In the genomic region with DNA sequence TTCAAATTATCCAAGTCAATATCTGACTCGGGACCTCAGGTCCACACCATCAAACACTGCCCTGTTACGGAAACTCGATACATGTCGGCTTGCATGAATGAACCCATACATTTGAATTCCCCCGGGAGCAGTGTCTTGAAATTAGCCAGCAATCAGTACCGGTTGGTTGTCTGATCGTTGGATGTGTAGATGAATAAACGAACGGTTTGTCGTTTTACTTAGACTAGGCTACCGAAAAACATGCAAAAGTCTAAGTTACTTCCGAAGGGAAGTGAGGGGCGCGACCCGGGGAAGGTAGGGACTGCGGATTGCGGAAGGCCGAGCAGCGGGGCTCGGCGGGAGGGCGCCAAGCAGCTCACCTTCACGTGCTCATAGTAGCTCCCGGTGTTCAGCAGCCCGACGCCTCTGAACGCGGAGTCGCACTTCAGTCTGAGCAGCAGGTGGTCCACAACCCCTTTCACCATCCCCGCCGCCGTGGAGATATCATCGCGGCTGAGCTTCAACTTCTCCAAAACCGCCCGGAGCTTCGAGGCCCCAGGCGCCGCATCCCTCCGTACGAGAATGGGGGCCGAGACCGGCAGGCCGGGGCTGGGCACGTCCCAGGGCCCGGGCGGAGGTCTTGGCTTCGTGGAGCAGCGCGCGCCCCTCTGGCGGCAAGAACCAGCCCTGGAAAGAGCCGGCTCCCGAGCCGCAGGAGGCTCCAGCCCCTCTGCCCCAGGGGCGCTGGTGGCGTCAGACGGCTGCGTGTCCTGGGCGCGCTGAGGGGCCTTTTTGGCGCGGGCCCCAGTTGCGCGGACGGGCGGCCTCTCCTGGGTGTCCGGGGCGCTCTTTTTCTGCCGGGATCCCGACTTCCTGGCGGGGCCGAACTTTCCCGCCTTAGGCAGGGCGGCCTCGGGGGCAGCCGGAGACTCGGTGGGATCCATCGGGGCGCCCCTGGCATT, we compare ENCODE assay signal across 8 cellular contexts. TPM values are rescaled to one million over a fixed set of nuclear protein-coding genes. Genes with fewer than 3 reads are reported as not detected.
A peak's percentile ranks its signal among the peaks of the same experiment; 100 is the strongest.
DNase-seq lines count a peak whose midpoint lies in the region; ATAC-seq and TF ChIP-seq lines count a peak whose summit lies in the region.

No MANE protein-coding gene starts in this region.

- H3K27ac ChIP-seq in AG04450 (ENCODE audit: low read depth, low read length) (peak overlapping the region; percentile 65), fibroblast of lung (ENCODE audit: insufficient read depth, low read length) (peak overlapping the region; percentile 79), thyroid gland (peak overlapping the region in 2 of 3 donors; percentile 69 to 78)

- ATAC-seq in GM18870 (IDR thresholded peaks at IDR 0.05; ENCODE audit: unreplicated experiment) (peak; percentile 37), HG03135 (IDR thresholded peaks at IDR 0.05; ENCODE audit: unreplicated experiment) (peak; percentile 54), natural killer cell (peak; percentile 51 to 64 (median 62))

- no peak for DNase-seq in AG04450 (ENCODE audit: low read depth, low spot score)
- peak; percentile 42 for DNase-seq in NOMO-1 treated with dmso at 0.1 percent for 144 hours (lab: John Stamatoyannopoulos, UW; ENCODE audit: unreplicated experiment)
- DNase-seq in activated T-helper 1 cell treated with anti-CD3 and anti-CD28 coated beads, Interleukin-12 subunit alpha, Interleukin-12 subunit beta, Interleukin-2, Interleukin-4 antibody, amounts not matched to agents 30 ng/mL and 10 ng/mL and 1 ng/mL, durations not matched to agents 14 hours and 24 hours and 36 hours (ENCODE audit: low spot score) = peak; percentile 22
- peak; percentile 26 to 61 for DNase-seq in fibroblast of lung (ENCODE audit: low read depth in 2 of 2)
- peak; percentile 41 for DNase-seq in natural killer cell
- peak; percentile 13 to 31 for DNase-seq in thyroid gland

- peak overlapping the region; percentile 84 for H2AFZ ChIP-seq in fibroblast of lung (ENCODE audit: low read length)

- no peak for TF ChIP-seq POLR2A in thyroid gland (IDR thresholded peaks at IDR 0.05)

- peak overlapping the region; percentile 78 for H3K9ac ChIP-seq in fibroblast of lung (ENCODE audit: insufficient read depth, low read length)

- POLR2A ChIA-PET in AG04450 (lab: Yijun Ruan, JAX) = interaction anchor here (0.7 to 1.2 kb wide), 3 partner anchors 10 to 62 kb away, joined by 3 to 7 read pairs (median 5); a partner anchor contains a TSS

- 2 to 21% methylated on average over 21 to 43 of the region's 80 CpGs for WGBS in thyroid gland, 2 donors

- H3K27ac Mint-ChIP-seq in activated T-helper 1 cell treated with anti-CD3 and anti-CD28 coated beads, Interleukin-12 subunit alpha, Interleukin-12 subunit beta, Interleukin-2, Interleukin-4 antibody, amounts not matched to agents 30 ng/mL and 10 ng/mL and 1 ng/mL, durations not matched to agents 14 hours and 24 hours and 36 hours = peak overlapping the region; percentile 87
- peak overlapping the region; percentile 11 to 83 for H3K27ac Mint-ChIP-seq in natural killer cell

- CTCF ChIA-PET in AG04450 (lab: Charles Lee) = no interaction called here

- H4K20me1 ChIP-seq in fibroblast of lung (ENCODE audit: control insufficient read depth, extremely low read depth, insufficient read depth, low read length) = no peaks in the 10 kb centered on the region

- peaks cover 22% of the 10 kb centered on the region for H3K79me2 ChIP-seq in fibroblast of lung (ENCODE audit: control insufficient read depth, insufficient read depth, low read length)

- TF ChIP-seq CTCF in AG04450 (IDR thresholded peaks at IDR 0.05; ENCODE audit: low read depth, low read length) = no peak
- TF ChIP-seq CTCF in fibroblast of lung (conservative IDR thresholded peaks at IDR 0.05 in 1 of 2, IDR thresholded peaks at IDR 0.05 in 1 of 2; ENCODE audit: low read depth in 1 of 2, low read length in 2 of 2) = no peak
- TF ChIP-seq CTCF in natural killer cell (IDR thresholded peaks at IDR 0.05) = no peak
- TF ChIP-seq CTCF in thyroid gland (IDR thresholded peaks at IDR 0.05) = no peak

- H3K9me3 ChIP-seq in AG04450 (ENCODE audit: control insufficient read depth, insufficient read depth, low read length) (no peaks in the 10 kb centered on the region; the same call in 1 of the 2 replicates), fibroblast of lung (ENCODE audit: control insufficient read depth, insufficient read depth, low read depth, low read length) (no peaks in the 10 kb centered on the region), thyroid gland (no peaks in the 10 kb centered on the region)

- H3K36me3 ChIP-seq in fibroblast of lung (ENCODE audit: control insufficient read depth, insufficient read depth, low read length) = no peaks in the 10 kb centered on the region
- no peaks in the 10 kb centered on the region for H3K36me3 ChIP-seq in thyroid gland

- H3K4me1 Mint-ChIP-seq in activated T-helper 1 cell treated with anti-CD3 and anti-CD28 coated beads, Interleukin-12 subunit alpha, Interleukin-12 subunit beta, Interleukin-2, Interleukin-4 antibody, amounts not matched to agents 30 ng/mL and 10 ng/mL and 1 ng/mL, durations not matched to agents 14 hours and 24 hours and 36 hours (ENCODE audit: low read depth) = peaks cover 35% of the 10 kb centered on the region
- peaks cover 21 to 27% of the 10 kb centered on the region in 2 donors for H3K4me1 Mint-ChIP-seq in natural killer cell

- intact Hi-C loops in activated T-helper 1 cell treated with anti-CD3 and anti-CD28 coated beads, Interleukin-12 subunit alpha, Interleukin-12 subunit beta, Interleukin-2, Interleukin-4 antibody, amounts not matched to agents 30 ng/mL and 10 ng/mL and 1 ng/mL, durations not matched to agents 14 hours and 24 hours and 36 hours (cut with micrococcal nuclease) = loop anchor here (1.0 to 10.0 kb wide), 7 partner anchors 10 to 831 kb away; a partner anchor contains a TSS
- intact Hi-C loops in natural killer cell (cut with micrococcal nuclease) (loop anchor here (2.0 kb wide), 2 partner anchors 29 to 63 kb away; no protein-coding TSS in a partner anchor), thyroid gland (cut with DNase I) (no loop called here)

- peaks cover 22% of the 10 kb centered on the region for H3K36me3 Mint-ChIP-seq in activated T-helper 1 cell treated with anti-CD3 and anti-CD28 coated beads, Interleukin-12 subunit alpha, Interleukin-12 subunit beta, Interleukin-2, Interleukin-4 antibody, amounts not matched to agents 30 ng/mL and 10 ng/mL and 1 ng/mL, durations not matched to agents 14 hours and 24 hours and 36 hours (ENCODE audit: low read depth)
- H3K36me3 Mint-ChIP-seq in natural killer cell = no peaks in the 10 kb centered on the region

- H3K27me3 Mint-ChIP-seq in activated T-helper 1 cell treated with anti-CD3 and anti-CD28 coated beads, Interleukin-12 subunit alpha, Interleukin-12 subunit beta, Interleukin-2, Interleukin-4 antibody, amounts not matched to agents 30 ng/mL and 10 ng/mL and 1 ng/mL, durations not matched to agents 14 hours and 24 hours and 36 hours (ENCODE audit: insufficient read depth) = no peaks in the 10 kb centered on the region
- no peaks in the 10 kb centered on the region for H3K27me3 Mint-ChIP-seq in natural killer cell (ENCODE audit: low read depth in 2 of 2)

- peak overlapping the region; percentile 81 for H3K4me2 ChIP-seq in fibroblast of lung (ENCODE audit: extremely low read depth, insufficient read depth, low read length)

- H3K4me3 ChIP-seq in AG04450 (ENCODE audit: low read depth, low read length) (peak overlapping the region; percentile 65), fibroblast of lung (replicated peaks in 1 of 4; ENCODE audit: control extremely low read depth in 1 of 4, insufficient read depth in 1 of 4, low read depth in 3 of 4, low read length in 4 of 4) (peak overlapping the region; percentile 77 to 87 (median 81)), thyroid gland (replicated peaks in 1 of 3) (peak overlapping the region; percentile 53 to 65 (median 57))

- H3K9me3 Mint-ChIP-seq in activated T-helper 1 cell treated with anti-CD3 and anti-CD28 coated beads, Interleukin-12 subunit alpha, Interleukin-12 subunit beta, Interleukin-2, Interleukin-4 antibody, amounts not matched to agents 30 ng/mL and 10 ng/mL and 1 ng/mL, durations not matched to agents 14 hours and 24 hours and 36 hours = no peaks in the 10 kb centered on the region
- no peaks in the 10 kb centered on the region for H3K9me3 Mint-ChIP-seq in natural killer cell

- H3K27me3 ChIP-seq in AG04450 (ENCODE audit: control insufficient read depth, insufficient read depth, low read length) = no peaks in the 10 kb centered on the region
- H3K27me3 ChIP-seq in fibroblast of lung (ENCODE audit: control insufficient read depth, insufficient read depth, low read length) = no peaks in the 10 kb centered on the region
- no peaks in the 10 kb centered on the region for H3K27me3 ChIP-seq in thyroid gland

- peak overlapping the region; percentile 97 for H3K4me3 Mint-ChIP-seq in activated T-helper 1 cell treated with anti-CD3 and anti-CD28 coated beads, Interleukin-12 subunit alpha, Interleukin-12 subunit beta, Interleukin-2, Interleukin-4 antibody, amounts not matched to agents 30 ng/mL and 10 ng/mL and 1 ng/mL, durations not matched to agents 14 hours and 24 hours and 36 hours
- peak overlapping the region; percentile 91 for H3K4me3 Mint-ChIP-seq in natural killer cell

- no peaks in the 10 kb centered on the region for H3K4me1 ChIP-seq in fibroblast of lung (ENCODE audit: control insufficient read depth, extremely low read depth, insufficient read depth, low read length)
- H3K4me1 ChIP-seq in thyroid gland = peaks cover 6 to 10% of the 10 kb centered on the region in 2 donors

RNA-seq across cellular contexts. Expression of a gene that starts 0.7 kb away (rescaled TPM):
- polyA plus RNA-seq in AG04450 (2011; rRNA removed) (2.0 and 2.1 TPM in 2 replicates), fibroblast of lung (1.6 and 2.7 TPM in 2 replicates)
- polyA minus RNA-seq in AG04450 (2011; rRNA and poly(A)+ RNA removed) = 0.69 and 1.1 TPM in 2 replicates
- 47.6 and 51.1 TPM in 2 replicates for total RNA-seq in activated T-helper 1 cell treated with anti-CD3 and anti-CD28 coated beads, Interleukin-12 subunit alpha, Interleukin-12 subunit beta, Interleukin-2, Interleukin-4 antibody, amounts not matched to agents 30 ng/mL and 10 ng/mL and 1 ng/mL, durations not matched to agents 14 hours and 24 hours and 36 hours
- total RNA-seq in fibroblast of lung (5.0 and 5.9 TPM in 2 replicates), natural killer cell (10 to 100 TPM; 15.5 to 17.8 (median 16.6) TPM), thyroid gland (1 to 10 TPM; 2.5 to 6.2 (median 4.4) TPM)
- 1.5 and 2.7 TPM in 2 replicates for polyA plus RNA-seq in fibroblast of lung (2012)
- 0.16 and 0.89 TPM in 2 replicates for polyA minus RNA-seq in fibroblast of lung (ENCODE audit: low replicate concordance)

RNA-seq across cellular contexts. Expression of a gene that starts 10.1 kb away (rescaled TPM):
- polyA plus RNA-seq in AG04450 (2011; rRNA removed) (21.1 and 23.1 TPM in 2 replicates), fibroblast of lung (21.5 and 24.2 TPM in 2 replicates)
- 15.0 and 16.7 TPM in 2 replicates for polyA minus RNA-seq in AG04450 (2011; rRNA and poly(A)+ RNA removed)
- 33.3 and 45.8 TPM in 2 replicates for total RNA-seq in activated T-helper 1 cell treated with anti-CD3 and anti-CD28 coated beads, Interleukin-12 subunit alpha, Interleukin-12 subunit beta, Interleukin-2, Interleukin-4 antibody, amounts not matched to agents 30 ng/mL and 10 ng/mL and 1 ng/mL, durations not matched to agents 14 hours and 24 hours and 36 hours
- total RNA-seq in fibroblast of lung (47.3 and 52.4 TPM in 2 replicates), natural killer cell (10 to 100 TPM; 37.8 to 46.1 (median 41.3) TPM), thyroid gland (10 to 100 TPM; 29.4 to 46.4 (median 30.6) TPM)
- polyA plus RNA-seq in fibroblast of lung (2012) = 13.8 and 15.5 TPM in 2 replicates
- polyA minus RNA-seq in fibroblast of lung (ENCODE audit: low replicate concordance) = 24.5 and 25.1 TPM in 2 replicates

RNA-seq across cellular contexts. Expression of a gene that starts 56.8 kb away (rescaled TPM):
- polyA plus RNA-seq in AG04450 (2011; rRNA removed) (0.21 and 0.37 TPM in 2 replicates), fibroblast of lung (1.0 and 1.5 TPM in 2 replicates)
- polyA minus RNA-seq in AG04450 (2011; rRNA and poly(A)+ RNA removed) = 0.51 TPM in 1 of 2 replicates, not detected in the other
- 0.44 and 0.66 TPM in 2 replicates for total RNA-seq in activated T-helper 1 cell treated with anti-CD3 and anti-CD28 coated beads, Interleukin-12 subunit alpha, Interleukin-12 subunit beta, Interleukin-2, Interleukin-4 antibody, amounts not matched to agents 30 ng/mL and 10 ng/mL and 1 ng/mL, durations not matched to agents 14 hours and 24 hours and 36 hours
- total RNA-seq in fibroblast of lung (2.0 and 3.1 TPM in 2 replicates), natural killer cell (1 to 10 TPM in 2 of 3 donors, not detected in 1; 1.2 to 2.6 TPM), thyroid gland (1 to 10 TPM; 1.5 to 6.0 (median 4.0) TPM)
- polyA plus RNA-seq in fibroblast of lung (2012) = 0.78 and 1.0 TPM in 2 replicates
- polyA minus RNA-seq in fibroblast of lung (ENCODE audit: low replicate concordance) = not detected in 2 replicates
